24 cellular contexts compared by ENCODE assay signal in genomic region chr1:245469006-245469405, GRCh38.
DNase-seq lines count a peak whose midpoint lies in the region; TF ChIP-seq lines count a peak whose summit lies in the region.
"Had no signal": no experiment of that assay in that cellular context is flagged by ENCODE, and none has a peak within 500 bp of the region (broad histone marks: within the 10 kb centered on the region; RNA-seq: fewer than 3 reads in every experiment).

No MANE protein-coding gene starts in this region.

- H3K27ac ChIP-seq in cardiac muscle cell: peak overlapping the region; percentile 50
- no peak overlapping the region for H3K27ac ChIP-seq in left ventricle myocardium inferior (replicated peaks)
- H3K27ac ChIP-seq in neural cell (ENCODE audit: low read length): peak overlapping the region; percentile 64
- H3K27ac ChIP-seq in thymus (ENCODE audit: low read depth): peak overlapping the region; percentile 5
- H3K27ac ChIP-seq: A549; BLaER1 treated with 17β-estradiol and CSF1 and Interleukin-3, amounts not matched to agents 10 nM and 100 nM had no signal

- H3K4me3 ChIP-seq in cardiac muscle cell: no peak overlapping the region
- no peak overlapping the region for H3K4me3 ChIP-seq in left ventricle myocardium inferior
- H3K4me3 ChIP-seq in neural cell (ENCODE audit: low read length): peak overlapping the region; percentile 13
- no peak overlapping the region for H3K4me3 ChIP-seq in thymus (ENCODE audit: low read length)
- H3K4me3 ChIP-seq: A549; BLaER1 treated with 17β-estradiol and CSF1 and Interleukin-3, amounts not matched to agents 10 nM and 100 nM; GM12878 had no signal

- intact Hi-C loops in left ventricle myocardium inferior (cut with micrococcal nuclease): no loop called here

- no peaks in the 10 kb centered on the region for H3K9me3 ChIP-seq in cardiac muscle cell (ENCODE audit: low read depth)
- H3K9me3 ChIP-seq in left ventricle myocardium inferior (replicated peaks): no peaks in the 10 kb centered on the region
- H3K9me3 ChIP-seq in neural cell (ENCODE audit: low read length): no peaks in the 10 kb centered on the region
- no peaks in the 10 kb centered on the region for H3K9me3 ChIP-seq in thymus (ENCODE audit: control insufficient read depth)
- H3K9me3 ChIP-seq: A549; BE2C; BLaER1 treated with 17β-estradiol and CSF1 and Interleukin-3, amounts not matched to agents 10 nM and 100 nM had no signal

- 92% methylated on average over 6 of the region's 6 CpGs for WGBS in thymus

- no peaks in the 10 kb centered on the region for H4K20me1 ChIP-seq in neural cell (ENCODE audit: insufficient read depth)
- H4K20me1 ChIP-seq: BLaER1 treated with 17β-estradiol and CSF1 and Interleukin-3, amounts not matched to agents 10 nM and 100 nM had no signal

- H3K9me2 ChIP-seq in neural cell (ENCODE audit: insufficient read depth, low read length): no peaks in the 10 kb centered on the region

- H3K36me3 ChIP-seq in cardiac muscle cell: no peaks in the 10 kb centered on the region
- H3K36me3 ChIP-seq in left ventricle myocardium inferior: no peaks in the 10 kb centered on the region
- no peaks in the 10 kb centered on the region for H3K36me3 ChIP-seq in neural cell (ENCODE audit: insufficient read depth, low read length)
- H3K36me3 ChIP-seq in thymus (ENCODE audit: control insufficient read depth, insufficient read depth): no peaks in the 10 kb centered on the region
- H3K36me3 ChIP-seq: BE2C; BLaER1 treated with 17β-estradiol and CSF1 and Interleukin-3, amounts not matched to agents 10 nM and 100 nM had no signal

- no peak overlapping the region for H2AFZ ChIP-seq in neural cell (ENCODE audit: low read depth, low read length)

- TF ChIP-seq RAD21 in neural cell (conservative IDR thresholded peaks at IDR 0.05): peak; percentile 20

- DNase-seq in cardiac muscle cell (ENCODE audit: low read depth in 1 of 2, low spot score in 1 of 2): no peak
- no peak for DNase-seq in left ventricle myocardium inferior
- peak; percentile 46 for DNase-seq in kidney tubule cell (ENCODE audit: low spot score)
- no peak for DNase-seq in NCI-H1105 treated with DMSO at 0.1 percent for 48 hours (lab: John Stamatoyannopoulos, UW)
- no peak for DNase-seq in T1000 (lab: John Stamatoyannopoulos, UW)
- DNase-seq in superior temporal gyrus (ENCODE audit: extremely low spot score): no peak
- DNase-seq: 8988T; ACHN; AML-193; BE2C; CD4-positive, alpha-beta T cell; CD8-positive, alpha-beta memory T cell; DMS 273 treated with DMSO at 0.1 percent for 48 hours; DMS79; EL; GDM1; GOT3; H7; HCEC 1CT had no signal

- H3K4me2 ChIP-seq in neural cell (ENCODE audit: low read length): peak overlapping the region; percentile 9
- H3K4me2 ChIP-seq: A549; BLaER1 treated with 17β-estradiol and CSF1 and Interleukin-3, amounts not matched to agents 10 nM and 100 nM had no signal

- TF ChIP-seq CTCF in cardiac muscle cell (IDR thresholded peaks at IDR 0.05; ENCODE audit: low read depth, low read length) (no peak), left ventricle myocardium inferior (IDR thresholded peaks at IDR 0.05; ENCODE audit: borderline replicate concordance) (no peak), neural cell (IDR thresholded peaks at IDR 0.05; ENCODE audit: poor library complexity, severe bottlenecking) (no peak)

- peak overlapping the region; percentile 32 for H3K9ac ChIP-seq in neural cell (ENCODE audit: low read length)
- H3K9ac ChIP-seq: BLaER1 treated with 17β-estradiol and CSF1 and Interleukin-3, amounts not matched to agents 10 nM and 100 nM had no signal

- no peaks in the 10 kb centered on the region for H3K79me2 ChIP-seq in neural cell (replicated peaks; ENCODE audit: insufficient read depth, low read length)

- H3K27me3 ChIP-seq in cardiac muscle cell (no peaks in the 10 kb centered on the region), left ventricle myocardium inferior (ENCODE audit: low read depth) (peaks cover 7% of the 10 kb centered on the region), neural cell (ENCODE audit: insufficient read depth, low read depth, low read length) (no peaks in the 10 kb centered on the region), thymus (ENCODE audit: control insufficient read depth, insufficient read depth) (no peaks in the 10 kb centered on the region)
- H3K27me3 ChIP-seq: BE2C; BLaER1 treated with 17β-estradiol and CSF1 and Interleukin-3, amounts not matched to agents 10 nM and 100 nM had no signal

- no peaks in the 10 kb centered on the region for H3F3A ChIP-seq in neural cell (ENCODE audit: insufficient read depth, low read length, poor library complexity, severe bottlenecking)

- H3K4me1 ChIP-seq in cardiac muscle cell (ENCODE audit: low read depth): peaks cover 13% of the 10 kb centered on the region
- H3K4me1 ChIP-seq in left ventricle myocardium inferior: no peaks in the 10 kb centered on the region
- H3K4me1 ChIP-seq in thymus (ENCODE audit: control insufficient read depth, insufficient read depth, low read length): no peaks in the 10 kb centered on the region
- H3K4me1 ChIP-seq: A549 had no signal

- peak; percentile 19 for TF ChIP-seq EP300 in neural cell (conservative IDR thresholded peaks at IDR 0.05; ENCODE audit: poor library complexity, severe bottlenecking)

TF ChIP-seq in neural cell, 6 proteins besides CTCF, POLR2A, EP300 and RAD21:
- TF ChIP-seq SMC3 (conservative IDR thresholded peaks at IDR 0.05; ENCODE audit: poor library complexity) (no peak), TAF1 (IDR thresholded peaks at IDR 0.05; ENCODE audit: low read depth) (no peak), POLR2AphosphoS5 (IDR thresholded peaks at IDR 0.05) (peak; percentile 17)
